Comparison of ENCODE assay signal across 25 cellular contexts in the genomic region with DNA sequence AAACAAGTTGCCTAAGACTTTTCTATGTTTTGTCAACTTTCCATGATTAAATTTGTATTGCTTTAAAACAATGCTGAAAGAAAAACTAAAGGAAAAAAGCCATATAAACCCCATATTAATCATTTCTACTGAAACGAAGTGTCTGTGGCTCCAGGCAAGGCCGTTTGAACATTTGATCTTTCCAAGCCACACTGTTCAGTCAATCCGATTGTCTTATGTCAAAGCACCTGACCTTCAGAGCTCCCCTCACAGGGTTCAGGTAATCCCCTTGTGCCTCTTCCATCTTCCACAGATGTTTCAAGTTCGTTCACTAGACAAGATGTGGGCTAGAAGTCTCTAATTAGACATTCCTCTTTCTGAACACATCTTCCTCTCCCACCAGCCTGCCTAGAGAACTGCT.
"Had no signal": no experiment of that assay in that cellular context is flagged by ENCODE, and none has a peak within 500 bp of the region (broad histone marks: within the 10 kb centered on the region; RNA-seq: fewer than 3 reads in every experiment).

No MANE protein-coding gene starts in this region.

- H3K4me1 ChIP-seq: colonic mucosa, esophagus squamous epithelium, gastrocnemius medialis, heart right ventricle, left lung, lower lobe of right lung had no signal

- H3K4me3 ChIP-seq: colonic mucosa, esophagus squamous epithelium, gastrocnemius medialis, heart right ventricle, left lung, lower lobe of right lung, mucosa of descending colon had no signal

- H3K36me3 ChIP-seq: colonic mucosa, esophagus squamous epithelium, gastrocnemius medialis, heart right ventricle, left lung, lower lobe of right lung had no signal

- H3K27ac ChIP-seq: colonic mucosa, epithelial cell of prostate, esophagus squamous epithelium, gastrocnemius medialis, heart right ventricle, left lung, lower lobe of right lung had no signal

- H3K27me3 ChIP-seq: colonic mucosa, esophagus squamous epithelium, gastrocnemius medialis, left lung had no signal

- H3K36me3 Mint-ChIP-seq: mesothelial cell of epicardium, naive B cell had no signal

- H3K27ac Mint-ChIP-seq: dendritic cell treated with granulocyte-macrophage colony-stimulating factor and Interleukin-4, amounts not matched to agents 40 ng/mL and 50 ng/mL, for 4 days; effector memory CD8-positive, alpha-beta T cell; endodermal cell; mesothelial cell of epicardium; naive B cell had no signal

- H3K27me3 Mint-ChIP-seq: dendritic cell treated with granulocyte-macrophage colony-stimulating factor and Interleukin-4, amounts not matched to agents 40 ng/mL and 50 ng/mL, for 4 days had no signal

- H3K9me3 Mint-ChIP-seq: dendritic cell treated with granulocyte-macrophage colony-stimulating factor and Interleukin-4, amounts not matched to agents 40 ng/mL and 50 ng/mL, for 4 days; effector memory CD8-positive, alpha-beta T cell; naive B cell had no signal

- DNase-seq: colonic mucosa; cortex of kidney; effector CD8-positive, alpha-beta T cell; effector memory CD8-positive, alpha-beta T cell; endodermal cell; erythroblast; esophagus squamous epithelium; foreskin fibroblast; foreskin melanocyte; gastrocnemius medialis; glutamatergic neuron; head of caudate nucleus; heart right ventricle; hippocampal formation; left cardiac atrium; left lung; left ventricle myocardium superior; lower lobe of right lung; mesenchymal stem cell; mucosa of descending colon; naive B cell had no signal

- H3K9me3 ChIP-seq: colonic mucosa, esophagus squamous epithelium, gastrocnemius medialis, heart right ventricle, left lung, lower lobe of right lung, mucosa of descending colon had no signal

- H3K4me3 Mint-ChIP-seq: dendritic cell treated with granulocyte-macrophage colony-stimulating factor and Interleukin-4, amounts not matched to agents 40 ng/mL and 50 ng/mL, for 4 days; effector memory CD8-positive, alpha-beta T cell; endodermal cell; mesothelial cell of epicardium; naive B cell had no signal

- H3K4me1 Mint-ChIP-seq: endodermal cell, naive B cell had no signal

- ATAC-seq: effector memory CD8-positive, alpha-beta T cell; esophagus mucosa; gastrocnemius medialis; heart right ventricle; left cardiac atrium; left lung; left ventricle myocardium superior; lower lobe of right lung; mucosa of descending colon had no signal
